ENCODE assay signal across 19 cellular contexts in the genomic region with DNA sequence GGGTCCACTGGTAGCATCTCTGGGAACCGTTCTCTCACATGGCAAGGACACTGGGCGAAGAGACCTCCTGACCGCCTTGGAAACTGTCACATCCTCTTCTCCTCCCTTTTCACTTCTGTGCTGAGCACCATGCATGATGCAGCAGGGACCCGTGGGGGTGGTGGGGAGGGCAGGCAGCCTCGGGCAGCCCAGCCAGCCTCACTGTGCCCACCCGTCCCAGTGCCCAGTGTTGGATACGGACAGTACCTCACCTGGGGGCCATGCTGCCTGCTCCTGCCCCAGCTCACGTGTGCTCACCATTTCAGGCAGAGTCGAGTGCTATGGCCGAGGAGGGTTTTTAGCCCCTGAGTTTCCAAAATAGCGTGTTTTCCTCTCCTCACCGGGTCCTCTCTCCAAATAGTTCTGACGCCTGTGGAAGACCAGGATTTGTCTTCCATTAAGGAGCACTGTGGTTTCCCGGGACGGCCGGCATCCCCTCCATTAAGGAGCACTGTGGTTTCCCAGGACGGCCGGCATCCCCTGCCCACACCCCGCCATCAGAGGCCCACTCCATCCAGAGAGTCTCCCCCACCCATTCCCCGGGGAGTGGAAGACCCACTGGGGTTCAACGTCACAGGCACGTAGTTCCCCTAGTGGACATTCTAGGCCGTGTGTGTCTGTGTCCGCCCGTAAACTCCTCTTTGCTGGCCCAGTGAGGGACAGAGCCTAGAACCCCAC. TPM values are rescaled to one million over a fixed set of nuclear protein-coding genes. Genes with fewer than 3 reads are reported as not detected.
DNase-seq lines count a peak whose midpoint lies in the region; ATAC-seq and TF ChIP-seq lines count a peak whose summit lies in the region.
"Had no signal": no experiment of that assay in that cellular context is flagged by ENCODE, and none has a peak within 500 bp of the region (broad histone marks: within the 10 kb centered on the region; RNA-seq: fewer than 3 reads in every experiment).

No MANE protein-coding gene starts in this region.

- H3K27ac Mint-ChIP-seq in immature natural killer cell (peak overlapping the region in 1 of 6 donors; percentile 73), type B pancreatic cell (no peak overlapping the region)
- H3K27ac Mint-ChIP-seq in stimulated activated naive B cell treated with anti-CD40 and anti-IgM and Interleukin-4, amounts not matched to agents 10 μg/mL and 1 μg/mL and 100 μg/mL, for 72 hours = no peak overlapping the region
- H3K27ac Mint-ChIP-seq: B cell; CD4-positive, alpha-beta memory T cell; H9 had no signal

- H3K27me3 Mint-ChIP-seq in immature natural killer cell (ENCODE audit: low read depth in 3 of 3) (peaks cover 0 to 3% (median 2%) of the 10 kb centered on the region in 3 donors), type B pancreatic cell (peaks cover 18% of the 10 kb centered on the region)
- H3K27me3 Mint-ChIP-seq in stimulated activated naive B cell treated with anti-CD40 and anti-IgM and Interleukin-4, amounts not matched to agents 10 μg/mL and 1 μg/mL and 100 μg/mL, for 72 hours = peaks cover 14 to 19% of the 10 kb centered on the region in 2 donors

- BruUV-seq in IMR-90 (replicated peaks; lab: Mats Ljungman, UMichigan) = no TSS peak

- no peak overlapping the region for H3K23ac ChIP-seq in IMR-90 (ENCODE audit: low read depth, low read length)

- no peak overlapping the region for H4K8ac ChIP-seq in IMR-90 (ENCODE audit: low read depth in 2 of 2, low read length in 2 of 2)

- H4K91ac ChIP-seq in IMR-90 (ENCODE audit: insufficient read depth, low read depth, low read length) = no peak overlapping the region

- no peak overlapping the region for H3K4me3 ChIP-seq in heart right ventricle
- no peak overlapping the region for H3K4me3 ChIP-seq in IMR-90 (ENCODE audit: insufficient read depth, low read depth, low read length)

- ATAC-seq in Right ventricle myocardium inferior (no peak), heart right ventricle (no peak), IMR-90 (ENCODE audit: low read depth) (no peak)
- ATAC-seq in stimulated activated naive B cell treated with anti-CD40 and anti-IgM and Interleukin-4, amounts not matched to agents 10 μg/mL and 1 μg/mL and 100 μg/mL, for 72 hours (replicated peaks) = no peak
- ATAC-seq: HCT116 had no signal

- CTCF ChIA-PET in IMR-90 (lab: Yijun Ruan, JAX) = no interaction called here

- H3K4me1 Mint-ChIP-seq in immature natural killer cell (peaks cover 82 to 93% of the 10 kb centered on the region in 2 donors), type B pancreatic cell (ENCODE audit: unreplicated experiment) (no peaks in the 10 kb centered on the region)
- H3K4me1 Mint-ChIP-seq in stimulated activated naive B cell treated with anti-CD40 and anti-IgM and Interleukin-4, amounts not matched to agents 10 μg/mL and 1 μg/mL and 100 μg/mL, for 72 hours = peaks cover 3 to 5% of the 10 kb centered on the region in 2 donors
- H3K4me1 Mint-ChIP-seq: B cell had no signal

- dilution Hi-C loops in IMR-90 (cut with HindIII; ENCODE audit: low sequenced_read_pairs, unreplicated experiment) = no loop called here

- in situ Hi-C loops in IMR-90 (cut with MboI; ENCODE audit: low sequenced_read_pairs) = no loop called here

- H3K36me3 ChIP-seq in heart right ventricle (no peaks in the 10 kb centered on the region), IMR-90 (ENCODE audit: control insufficient read depth, insufficient read depth, low read length) (no peaks in the 10 kb centered on the region)

- no peak overlapping the region for H3K4me2 ChIP-seq in IMR-90 (ENCODE audit: low read depth, low read length)

- no peak overlapping the region for H3K56ac ChIP-seq in IMR-90 (ENCODE audit: extremely low read depth, insufficient read depth, low read length)

- no peak for TF ChIP-seq RAD21 in IMR-90 (IDR thresholded peaks at IDR 0.05; ENCODE audit: low read length)

- no peak overlapping the region for H2AK9ac ChIP-seq in IMR-90 (replicated peaks; ENCODE audit: low read depth, low read length, poor library complexity)

- no peak overlapping the region for H3K14ac ChIP-seq in IMR-90 (replicated peaks; ENCODE audit: low read depth, low read length)

- H3K36me3 Mint-ChIP-seq in immature natural killer cell (peaks cover 0 to 4% (median 3%) of the 10 kb centered on the region in 3 donors), type B pancreatic cell (no peaks in the 10 kb centered on the region)
- H3K36me3 Mint-ChIP-seq in stimulated activated naive B cell treated with anti-CD40 and anti-IgM and Interleukin-4, amounts not matched to agents 10 μg/mL and 1 μg/mL and 100 μg/mL, for 72 hours = no peaks in the 10 kb centered on the region
- H3K36me3 Mint-ChIP-seq: CD4-positive, alpha-beta memory T cell had no signal

- no peak overlapping the region for H3K4ac ChIP-seq in IMR-90 (ENCODE audit: low read depth, low read length)

- no peak overlapping the region for H4K5ac ChIP-seq in IMR-90 (ENCODE audit: low read depth, low read length)

- no peaks in the 10 kb centered on the region for H3K9me1 ChIP-seq in IMR-90 (ENCODE audit: insufficient read depth, low read length)

- POLR2A ChIA-PET in IMR-90 (lab: Charles Lee; ENCODE audit: unreplicated experiment) = no interaction called here

- H3K4me3 Mint-ChIP-seq in immature natural killer cell = peak overlapping the region; percentile 40 to 90 (median 71)
- no peak overlapping the region for H3K4me3 Mint-ChIP-seq in type B pancreatic cell
- no peak overlapping the region for H3K4me3 Mint-ChIP-seq in stimulated activated naive B cell treated with anti-CD40 and anti-IgM and Interleukin-4, amounts not matched to agents 10 μg/mL and 1 μg/mL and 100 μg/mL, for 72 hours
- H3K4me3 Mint-ChIP-seq: B cell; CD4-positive, alpha-beta memory T cell; H9 had no signal

- H2BK20ac ChIP-seq in IMR-90 (ENCODE audit: low read depth, low read length) = no peak overlapping the region

- H3K27me3 ChIP-seq in heart right ventricle (peaks cover 0 to 67% (median 33%) of the 10 kb centered on the region in 7 donors), IMR-90 (ENCODE audit: control insufficient read depth, insufficient read depth, low read length) (no peaks in the 10 kb centered on the region)

- intact Hi-C loops in Right ventricle myocardium inferior (cut with DNase I) (no loop called here), heart right ventricle (cut with DNase I) (no loop called here), IMR-90 (cut with micrococcal nuclease) (no loop called here)

- H3K9me3 ChIP-seq in heart right ventricle (no peaks in the 10 kb centered on the region), IMR-90 (ENCODE audit: control insufficient read depth, insufficient read depth, low read length) (peaks cover 39% of the 10 kb centered on the region)

- H2AK5ac ChIP-seq in IMR-90 (ENCODE audit: low read depth, low read length) = no peak overlapping the region

- H3K27ac ChIP-seq in heart right ventricle (no peak overlapping the region), IMR-90 (ENCODE audit: insufficient read depth, low read length) (no peak overlapping the region)
- H3K27ac ChIP-seq: 22Rv1 had no signal

- no peaks in the 10 kb centered on the region for H3K4me1 ChIP-seq in heart right ventricle
- H3K4me1 ChIP-seq in IMR-90 (ENCODE audit: control insufficient read depth, insufficient read depth, low read length) = no peaks in the 10 kb centered on the region

- WGBS in heart right ventricle, 2 donors = 86 to 89% methylated on average over 25 of the region's 25 CpGs
- 67% methylated on average over 5 of the region's 25 CpGs; no CpG with 5 or more reads in 1 of the 2 experiments for WGBS in IMR-90 (ENCODE audit: extremely low coverage in 2 of 2, insufficient read length in 1 of 2), 2 experiments

- no peaks in the 10 kb centered on the region for H3K79me1 ChIP-seq in IMR-90 (ENCODE audit: low read depth in 1 of 2, low read length in 2 of 2)

- no peak overlapping the region for H3K9ac ChIP-seq in IMR-90 (ENCODE audit: low read depth, low read length)

- peak overlapping the region; percentile 43 for H2AFZ ChIP-seq in IMR-90 (replicated peaks; ENCODE audit: low read length, poor library complexity)

- H3K18ac ChIP-seq in IMR-90 (ENCODE audit: low read depth, low read length) = no peak overlapping the region

- no peak for TF ChIP-seq POLR2A in IMR-90 (IDR thresholded peaks at IDR 0.05; ENCODE audit: low read depth, low read length)

- DNase-seq in Right ventricle myocardium inferior (ENCODE audit: missing footprints) (peak; percentile 50), heart right ventricle (no peak), IMR-90 (no peak), immature natural killer cell (no peak), type B pancreatic cell (ENCODE audit: extremely low spot score, unreplicated experiment) (no peak)
- DNase-seq in stimulated activated naive B cell treated with anti-CD40 and anti-IgM and Interleukin-4, amounts not matched to agents 10 μg/mL and 1 μg/mL and 100 μg/mL, for 72 hours = no peak
- DNase-seq: C1 segment of cervical spinal cord; Calu3; CD4-positive, alpha-beta memory T cell; COR-L47; DMS53; DMS79 treated with DMSO at 0.1 percent for 48 hours; GF-D8; H9 had no signal

- H3K9me3 Mint-ChIP-seq in immature natural killer cell (no peaks in the 10 kb centered on the region), type B pancreatic cell (no peaks in the 10 kb centered on the region)
- H3K9me3 Mint-ChIP-seq in stimulated activated naive B cell treated with anti-CD40 and anti-IgM and Interleukin-4, amounts not matched to agents 10 μg/mL and 1 μg/mL and 100 μg/mL, for 72 hours = no peaks in the 10 kb centered on the region
- H3K9me3 Mint-ChIP-seq: H9 had no signal

- no peak overlapping the region for H2BK120ac ChIP-seq in IMR-90 (ENCODE audit: low read depth, low read length)

- H2BK15ac ChIP-seq in IMR-90 (ENCODE audit: low read depth, low read length) = no peak overlapping the region

- H4K20me1 ChIP-seq in IMR-90 (ENCODE audit: insufficient read depth, low read length) = no peaks in the 10 kb centered on the region

- no peak overlapping the region for H2BK5ac ChIP-seq in IMR-90 (ENCODE audit: low read depth, low read length, poor library complexity, severe bottlenecking)

- TF ChIP-seq CTCF in heart right ventricle (IDR thresholded peaks at IDR 0.05) (no peak), IMR-90 (conservative IDR thresholded peaks at IDR 0.05; ENCODE audit: low read depth, low read length) (no peak), type B pancreatic cell (conservative IDR thresholded peaks at IDR 0.05) (no peak)

RNA-seq across cellular contexts. Expression of gene B3GAT1, which starts 22.4 kb away (rescaled TPM):
- 0.16 TPM for total RNA-seq in Right ventricle myocardium inferior
- under 1 TPM in 4 of 10 donors, not detected in 6; 0.05 to 0.60 (median 0.18) TPM for total RNA-seq in heart right ventricle
- under 1 TPM; 0.04 to 0.07 TPM for polyA plus RNA-seq in heart right ventricle
- total RNA-seq in IMR-90 (2012; rRNA removed) = not detected in 2 replicates
- not detected in 2 replicates for polyA plus RNA-seq in IMR-90 (2012; rRNA removed)
- not detected in 2 replicates for polyA plus RNA-seq in IMR-90 (2012; cell fraction: cytosol; rRNA removed)
- 0.03 TPM in 1 of 2 replicates, not detected in the other for polyA plus RNA-seq in IMR-90 (2012; cell fraction: nucleus; rRNA removed; ENCODE audit: low replicate concordance)
- polyA plus RNA-seq in immature natural killer cell = 1 to 10 TPM in 1 of 3 donors, under 1 TPM in 2; 0.09 to 1.8 (median 0.24) TPM
- total RNA-seq in type B pancreatic cell (ENCODE audit: low replicate concordance) = 3.5 and 4.8 TPM in 2 replicates
- total RNA-seq: B cell, G401 had no signal
- polyA plus RNA-seq: AG04450; CD4-positive, alpha-beta memory T cell had no signal

RNA-seq across cellular contexts. Expression of gene GLB1L2, which starts 57.8 kb away (rescaled TPM):
- total RNA-seq in Right ventricle myocardium inferior (0.32 TPM), heart right ventricle (under 1 TPM; 0.11 to 0.72 (median 0.31) TPM), IMR-90 (2012; rRNA removed) (under 0.01 TPM in 2 replicates), type B pancreatic cell (ENCODE audit: low replicate concordance) (5.5 and 11.6 TPM in 2 replicates)
- polyA plus RNA-seq in heart right ventricle (under 1 TPM; 0.22 to 0.29 TPM), IMR-90 (2012; rRNA removed) (0.13 and 0.26 TPM in 2 replicates), immature natural killer cell (1 to 10 TPM in 2 of 3 donors, not detected in 1; 1.4 to 1.7 TPM)
- 0.02 and 0.15 TPM in 2 replicates for polyA plus RNA-seq in IMR-90 (2012; cell fraction: cytosol; rRNA removed)
- 0.15 and 0.17 TPM in 2 replicates for polyA plus RNA-seq in IMR-90 (2012; cell fraction: nucleus; rRNA removed; ENCODE audit: low replicate concordance)

Comparison
In these comparisons a context has a peak if more than half of its experiments do, and no peak if none do; other contexts are left out.
1. H3K4me3 Mint-ChIP-seq: peak in immature natural killer cell (5 of 5); none in type B pancreatic cell (single experiment) and stimulated activated naive B cell treated with anti-CD40 and anti-IgM and Interleukin-4, amounts not matched to agents 10 μg/mL and 1 μg/mL and 100 μg/mL, for 72 hours (0 of 2).